Comparison of ENCODE assay signal across 1 cellular context in genomic region chr2:147846382-147847081, GRCh38.
TF ChIP-seq lines count a peak whose summit lies in the region.

No MANE protein-coding gene starts in this region.

TF ChIP-seq in GM12878, 131 proteins besides CTCF, POLR2A, EP300 and RAD21 (continued from another document):
- TF ChIP-seq, protein P1, sequence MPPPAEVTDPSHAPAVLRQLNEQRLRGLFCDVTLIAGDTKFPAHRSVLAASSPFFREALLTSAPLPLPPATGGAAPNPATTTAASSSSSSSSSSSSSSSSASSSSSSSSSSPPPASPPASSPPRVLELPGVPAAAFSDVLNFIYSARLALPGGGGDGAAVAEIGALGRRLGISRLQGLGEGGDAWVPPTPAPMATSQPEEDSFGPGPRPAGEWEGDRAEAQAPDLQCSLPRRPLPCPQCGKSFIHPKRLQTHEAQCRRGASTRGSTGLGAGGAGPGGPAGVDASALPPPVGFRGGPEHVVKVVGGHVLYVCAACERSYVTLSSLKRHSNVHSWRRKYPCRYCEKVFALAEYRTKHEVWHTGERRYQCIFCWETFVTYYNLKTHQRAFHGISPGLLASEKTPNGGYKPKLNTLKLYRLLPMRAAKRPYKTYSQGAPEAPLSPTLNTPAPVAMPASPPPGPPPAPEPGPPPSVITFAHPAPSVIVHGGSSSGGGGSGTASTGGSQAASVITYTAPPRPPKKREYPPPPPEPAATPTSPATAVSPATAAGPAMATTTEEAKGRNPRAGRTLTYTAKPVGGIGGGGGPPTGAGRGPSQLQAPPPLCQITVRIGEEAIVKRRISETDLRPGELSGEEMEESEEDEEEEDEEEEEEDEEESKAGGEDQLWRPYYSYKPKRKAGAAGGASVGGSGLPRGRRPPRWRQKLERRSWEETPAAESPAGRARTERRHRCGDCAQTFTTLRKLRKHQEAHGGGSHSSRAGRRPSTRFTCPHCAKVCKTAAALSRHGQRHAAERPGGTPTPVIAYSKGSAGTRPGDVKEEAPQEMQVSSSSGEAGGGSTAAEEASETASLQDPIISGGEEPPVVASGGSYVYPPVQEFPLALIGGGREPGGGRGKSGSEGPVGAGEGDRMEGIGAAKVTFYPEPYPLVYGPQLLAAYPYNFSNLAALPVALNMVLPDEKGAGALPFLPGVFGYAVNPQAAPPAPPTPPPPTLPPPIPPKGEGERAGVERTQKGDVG (CRISPR knock-in tag; IDR thresholded peaks at IDR 0.05), result no peak
- TF ChIP-seq, protein P2, sequence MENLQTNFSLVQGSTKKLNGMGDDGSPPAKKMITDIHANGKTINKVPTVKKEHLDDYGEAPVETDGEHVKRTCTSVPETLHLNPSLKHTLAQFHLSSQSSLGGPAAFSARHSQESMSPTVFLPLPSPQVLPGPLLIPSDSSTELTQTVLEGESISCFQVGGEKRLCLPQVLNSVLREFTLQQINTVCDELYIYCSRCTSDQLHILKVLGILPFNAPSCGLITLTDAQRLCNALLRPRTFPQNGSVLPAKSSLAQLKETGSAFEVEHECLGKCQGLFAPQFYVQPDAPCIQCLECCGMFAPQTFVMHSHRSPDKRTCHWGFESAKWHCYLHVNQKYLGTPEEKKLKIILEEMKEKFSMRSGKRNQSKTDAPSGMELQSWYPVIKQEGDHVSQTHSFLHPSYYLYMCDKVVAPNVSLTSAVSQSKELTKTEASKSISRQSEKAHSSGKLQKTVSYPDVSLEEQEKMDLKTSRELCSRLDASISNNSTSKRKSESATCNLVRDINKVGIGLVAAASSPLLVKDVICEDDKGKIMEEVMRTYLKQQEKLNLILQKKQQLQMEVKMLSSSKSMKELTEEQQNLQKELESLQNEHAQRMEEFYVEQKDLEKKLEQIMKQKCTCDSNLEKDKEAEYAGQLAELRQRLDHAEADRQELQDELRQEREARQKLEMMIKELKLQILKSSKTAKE (IDR thresholded peaks at IDR 0.05; ENCODE audit: low read depth, poor library complexity, severe bottlenecking), result no peak
- no peak for TF ChIP-seq CHD2 (IDR thresholded peaks at IDR 0.05; ENCODE audit: borderline replicate concordance, low read depth, low read length)
- no peak for TF ChIP-seq CHD4 (IDR thresholded peaks at IDR 0.05)
